28 cellular contexts compared by ENCODE assay signal in genomic region chr7:94843553-94843952, GRCh38.
"Had no signal": no experiment of that assay in that cellular context is flagged by ENCODE, and none has a peak within 500 bp of the region (broad histone marks: within the 10 kb centered on the region; RNA-seq: fewer than 3 reads in every experiment).

No MANE protein-coding gene starts in this region.

- H3K36me3 ChIP-seq: neural progenitor cell, ovary, right lobe of liver, sigmoid colon, stomach, thoracic aorta, thyroid gland, tibial nerve, upper lobe of left lung, uterus had no signal

- H3K9ac ChIP-seq: neural progenitor cell, parathyroid adenoma had no signal

- H3K79me2 ChIP-seq: parathyroid adenoma had no signal

- H3K36me3 Mint-ChIP-seq: stimulated activated effector memory CD8-positive, alpha-beta T cell treated with anti-CD3 and anti-CD28 coated beads, Interleukin-12 subunit alpha, Interleukin-12 subunit beta, amount 100 ng/mL, for 72 hours had no signal

- H2AFZ ChIP-seq: neural progenitor cell, parathyroid adenoma had no signal

- H3K27me3 Mint-ChIP-seq: progenitor cell of endocrine pancreas; stimulated activated naive B cell treated with anti-CD40 and anti-IgM and Interleukin-4, amounts not matched to agents 10 μg/mL and 1 μg/mL and 100 μg/mL, for 72 hours; stimulated activated naive CD8-positive, alpha-beta T cell treated with anti-CD3 and anti-CD28 coated beads, Interleukin-15, Interleukin-2, amounts not matched to agents 100 ng/mL and 50 ng/mL, for 24 hours had no signal

- H3K9me3 ChIP-seq: right lobe of liver, thyroid gland had no signal

- H3K4me1 Mint-ChIP-seq: natural killer cell; nephron; neural progenitor cell; stimulated activated effector memory CD8-positive, alpha-beta T cell treated with anti-CD3 and anti-CD28 coated beads, Interleukin-12 subunit alpha, Interleukin-12 subunit beta, amount 100 ng/mL, for 72 hours; stimulated activated naive B cell treated with anti-CD40 and anti-IgM and Interleukin-4, amounts not matched to agents 10 μg/mL and 1 μg/mL and 100 μg/mL, for 72 hours had no signal

- DNase-seq: natural killer cell; occipital lobe; ovary; posterior cingulate gyrus; psoas muscle; right cardiac atrium; right lobe of liver; sigmoid colon; small intestine; stimulated activated CD4-positive, alpha-beta T cell treated with anti-CD3 and anti-CD28 coated beads, Interleukin-15, amount 100 ng/mL, for 24 hours; stimulated activated CD4-positive, alpha-beta T cell treated with anti-CD3 and anti-CD28 coated beads, Interleukin-2, amount 100 ng/mL, for 24 hours; stimulated activated CD4-positive, alpha-beta T cell treated with anti-CD3 and anti-CD28 coated beads, Interleukin-2, amount 100 ng/mL, for 48 hours; stimulated activated CD4-positive, alpha-beta T cell treated with anti-CD3 and anti-CD28 coated beads, Interleukin-4, amount 100 ng/mL, for 24 hours; stimulated activated naive B cell treated with anti-CD40 and anti-IgM and Interleukin-4, amounts not matched to agents 10 μg/mL and 1 μg/mL and 100 μg/mL, for 72 hours; stimulated activated naive CD4-positive, alpha-beta T cell treated with Interleukin-2 at 50 U/mL for 16 hours; stomach; thyroid gland; trophoblast cell; upper lobe of left lung; uterus had no signal

- H3K4me3 ChIP-seq: neural progenitor cell, ovary, psoas muscle, right lobe of liver, sigmoid colon, stomach, thoracic aorta, thyroid gland, tibial nerve, upper lobe of left lung, uterus had no signal

- H3K27ac ChIP-seq: neural progenitor cell, ovary, parathyroid adenoma, psoas muscle, right lobe of liver, sigmoid colon, stomach, thoracic aorta, thyroid gland, tibial nerve, upper lobe of left lung, uterus had no signal

- H3K27me3 ChIP-seq: neural progenitor cell, ovary, right lobe of liver, sigmoid colon, stomach, thyroid gland, tibial nerve, upper lobe of left lung, uterus had no signal

- ATAC-seq: natural killer cell; psoas muscle; right cardiac atrium; right lobe of liver; stimulated activated effector memory CD8-positive, alpha-beta T cell treated with anti-CD3 and anti-CD28 coated beads, Interleukin-12 subunit alpha, Interleukin-12 subunit beta, amount 100 ng/mL, for 72 hours; stimulated activated naive B cell treated with anti-CD40 and anti-IgM and Interleukin-4, amounts not matched to agents 10 μg/mL and 1 μg/mL and 100 μg/mL, for 72 hours had no signal

- H3K4me2 ChIP-seq: neural progenitor cell had no signal

- FAIRE-seq: small intestine had no signal

- H3K4me1 ChIP-seq: neural progenitor cell, parathyroid adenoma, psoas muscle, right lobe of liver, sigmoid colon, stomach, thyroid gland, tibial nerve, upper lobe of left lung, uterus had no signal

- H3K4me3 Mint-ChIP-seq: natural killer cell; nephron; neural progenitor cell; stimulated activated effector memory CD8-positive, alpha-beta T cell treated with anti-CD3 and anti-CD28 coated beads, Interleukin-12 subunit alpha, Interleukin-12 subunit beta, amount 100 ng/mL, for 72 hours; stimulated activated naive B cell treated with anti-CD40 and anti-IgM and Interleukin-4, amounts not matched to agents 10 μg/mL and 1 μg/mL and 100 μg/mL, for 72 hours; stimulated activated naive CD8-positive, alpha-beta T cell treated with anti-CD3 and anti-CD28 coated beads, Interleukin-15, Interleukin-2, amounts not matched to agents 100 ng/mL and 50 ng/mL, for 24 hours had no signal

- H3K27ac Mint-ChIP-seq: natural killer cell; nephron; neural progenitor cell; progenitor cell of endocrine pancreas; stimulated activated effector memory CD8-positive, alpha-beta T cell treated with anti-CD3 and anti-CD28 coated beads, Interleukin-12 subunit alpha, Interleukin-12 subunit beta, amount 100 ng/mL, for 72 hours; stimulated activated naive B cell treated with anti-CD40 and anti-IgM and Interleukin-4, amounts not matched to agents 10 μg/mL and 1 μg/mL and 100 μg/mL, for 72 hours; stimulated activated naive CD8-positive, alpha-beta T cell treated with anti-CD3 and anti-CD28 coated beads, Interleukin-15, Interleukin-2, amounts not matched to agents 100 ng/mL and 50 ng/mL, for 24 hours had no signal
